Comparison of ENCODE assay signal across 19 cellular contexts in the genomic region with DNA sequence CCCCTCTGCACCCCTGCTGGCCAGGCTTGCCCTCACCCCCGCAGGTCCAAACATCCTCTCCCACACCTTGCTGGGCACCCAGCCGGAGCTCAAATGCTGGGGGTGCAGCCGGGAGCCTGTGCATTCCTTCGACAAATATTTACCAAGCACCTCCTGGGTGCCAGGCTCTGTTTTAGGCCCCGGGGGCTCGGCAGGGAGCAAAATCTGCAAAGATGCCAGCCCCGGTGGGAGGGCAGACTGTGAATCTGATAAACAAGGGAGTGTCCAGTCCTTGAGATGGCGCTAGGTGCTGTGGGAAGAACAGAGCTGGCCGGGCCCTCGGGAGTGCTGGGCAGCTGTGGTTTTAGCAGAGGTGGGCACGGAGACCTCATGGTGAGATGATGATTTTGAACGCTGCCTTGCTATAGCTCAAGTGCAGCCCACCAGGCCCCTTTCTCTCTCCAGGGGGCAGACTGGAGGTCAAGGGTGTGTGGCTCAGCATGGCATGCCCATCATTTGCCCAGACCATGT. TPM values are rescaled to one million over a fixed set of nuclear protein-coding genes. Genes with fewer than 3 reads are reported as not detected.
DNase-seq lines count a peak whose midpoint lies in the region; ATAC-seq, FAIRE-seq and TF ChIP-seq lines count a peak whose summit lies in the region.
"Had no signal": no experiment of that assay in that cellular context is flagged by ENCODE, and none has a peak within 500 bp of the region (broad histone marks: within the 10 kb centered on the region; RNA-seq: fewer than 3 reads in every experiment).

No MANE protein-coding gene starts in this region.

- in situ Hi-C loops in Panc1 (cut with HindIII; ENCODE audit: low pct_unique_long_range_greater_than_20kb, low sequenced_read_pairs), result no loop called here

- FAIRE-seq in D721Med (lab: Jason Lieb, UNC), result no peak
- FAIRE-seq: kidney had no signal

- peaks cover 4% of the 10 kb centered on the region for H3K9me3 Mint-ChIP-seq in glutamatergic neuron (ENCODE audit: unreplicated experiment)
- H3K9me3 Mint-ChIP-seq: activated T-helper 2 cell treated with anti-CD3 and anti-CD28 coated beads, Interferon-gamma antibody, Interleukin-2, Interleukin-4, amounts not matched to agents 10 μg/mL and 5 μg/mL and 100 μg/mL, durations not matched to agents 14 hours and 24 hours and 36 hours; H9; nephron progenitor cell had no signal

- peak; percentile 19 for DNase-seq in COR-L47 (lab: John Stamatoyannopoulos, UW)
- no peak for DNase-seq in Panc1 (ENCODE audit: low read depth, low spot score)
- DNase-seq in glutamatergic neuron, result no peak
- DNase-seq in substantia nigra (lab: John Stamatoyannopoulos, UW), result no peak
- no peak for DNase-seq in D721Med (ENCODE audit: insufficient read length, low spot score)
- no peak for DNase-seq in amniotic stem cell (lab: John Stamatoyannopoulos, UW)
- DNase-seq in iPS-NIHi7 (ENCODE audit: extremely low spot score), result no peak
- DNase-seq: activated CD4-positive, alpha-beta T cell treated with anti-CD3 and anti-CD28 coated beads for 36 hours; activated CD8-positive, alpha-beta memory T cell treated with anti-CD3 and anti-CD28 coated beads, Interleukin-2, amount 10 ng/mL, durations not matched to agents 7 days and 5 days; H9; kidney; NCI-H2081 treated with DMSO at 0.1 percent for 48 hours; NCI-H748 treated with DMSO at 0.1 percent for 48 hours; nephron progenitor cell; PC-9 had no signal

- intact Hi-C loops in Panc1 (cut with micrococcal nuclease; ENCODE audit: unreplicated experiment), result no loop called here

- no TSS peak for BruUV-seq in Panc1 (replicated peaks; lab: Mats Ljungman, UMichigan)

- peaks cover 66% of the 10 kb centered on the region for H3K4me1 ChIP-seq in Panc1 (ENCODE audit: control insufficient read depth, insufficient read depth, low read length)

- H3K4me3 ChIP-seq in Panc1 (ENCODE audit: low read depth in 2 of 2, low read length in 2 of 2), result no peak overlapping the region
- H3K4me3 ChIP-seq: PC-9 had no signal

- TF ChIP-seq CTCF in Panc1 (IDR thresholded peaks at IDR 0.05), result no peak
- peak; percentile 4 for TF ChIP-seq CTCF in glutamatergic neuron (IDR thresholded peaks at IDR 0.05; ENCODE audit: partially characterized antibody, unreplicated experiment)
- TF ChIP-seq CTCF in D721Med (IDR thresholded peaks at IDR 0.05; ENCODE audit: insufficient read depth, missing control alignments), result no peak

- H3K27ac ChIP-seq in Panc1 (ENCODE audit: low read length) (peak overlapping the region; percentile 63; the same call in 1 of the 2 replicates), substantia nigra (ENCODE audit: low read depth, low read length, poor library complexity, severe bottlenecking) (peak overlapping the region; percentile 77)
- H3K27ac ChIP-seq: PC-9 had no signal

- ATAC-seq in Panc1, result no peak
- no peak for ATAC-seq in HG02571 (IDR thresholded peaks at IDR 0.05; ENCODE audit: unreplicated experiment)
- ATAC-seq: activated CD4-positive, alpha-beta T cell treated with anti-CD3 and anti-CD28 coated beads for 36 hours; activated CD8-positive, alpha-beta memory T cell treated with anti-CD3 and anti-CD28 coated beads, Interleukin-2, amount 10 ng/mL, durations not matched to agents 7 days and 5 days had no signal

- no peaks in the 10 kb centered on the region for H3K9me3 ChIP-seq in Panc1 (ENCODE audit: control insufficient read depth, insufficient read depth, low read depth, low read length)

- H3K36me3 ChIP-seq in Panc1 (ENCODE audit: control insufficient read depth, insufficient read depth, low read length), result no peaks in the 10 kb centered on the region

- H3K27ac Mint-ChIP-seq in glutamatergic neuron (ENCODE audit: unreplicated experiment), result no peak overlapping the region
- H3K27ac Mint-ChIP-seq: activated CD4-positive, alpha-beta T cell treated with anti-CD3 and anti-CD28 coated beads for 36 hours; activated CD8-positive, alpha-beta memory T cell treated with anti-CD3 and anti-CD28 coated beads, Interleukin-2, amount 10 ng/mL, durations not matched to agents 7 days and 5 days; activated T-helper 2 cell treated with anti-CD3 and anti-CD28 coated beads, Interferon-gamma antibody, Interleukin-2, Interleukin-4, amounts not matched to agents 10 μg/mL and 5 μg/mL and 100 μg/mL, durations not matched to agents 14 hours and 24 hours and 36 hours; H9; nephron progenitor cell had no signal

- no peaks in the 10 kb centered on the region for H3K36me3 Mint-ChIP-seq in glutamatergic neuron (ENCODE audit: unreplicated experiment)
- H3K36me3 Mint-ChIP-seq: activated CD8-positive, alpha-beta memory T cell treated with anti-CD3 and anti-CD28 coated beads, Interleukin-2, amount 10 ng/mL, durations not matched to agents 7 days and 5 days had no signal

- no peaks in the 10 kb centered on the region for H3K27me3 ChIP-seq in Panc1 (ENCODE audit: control insufficient read depth, insufficient read depth, low read length)

- H3K4me3 Mint-ChIP-seq in glutamatergic neuron (ENCODE audit: unreplicated experiment), result no peak overlapping the region
- H3K4me3 Mint-ChIP-seq: activated CD4-positive, alpha-beta T cell treated with anti-CD3 and anti-CD28 coated beads for 36 hours; activated CD8-positive, alpha-beta memory T cell treated with anti-CD3 and anti-CD28 coated beads, Interleukin-2, amount 10 ng/mL, durations not matched to agents 7 days and 5 days; H9; nephron progenitor cell had no signal

- POLR2A ChIA-PET in Panc1 (lab: Charles Lee), result no interaction called here

- peaks cover 2% of the 10 kb centered on the region for H3K4me1 Mint-ChIP-seq in glutamatergic neuron (ENCODE audit: low read depth, unreplicated experiment)
- H3K4me1 Mint-ChIP-seq: activated CD4-positive, alpha-beta T cell treated with anti-CD3 and anti-CD28 coated beads for 36 hours; activated CD8-positive, alpha-beta memory T cell treated with anti-CD3 and anti-CD28 coated beads, Interleukin-2, amount 10 ng/mL, durations not matched to agents 7 days and 5 days; nephron progenitor cell had no signal

- CTCF ChIA-PET in Panc1 (lab: Charles Lee), result interaction anchor here (0.6 to 1.3 kb wide), 3 partner anchors 28 to 55 kb away, joined by 3 to 5 read pairs (median 3); no protein-coding TSS in a partner anchor

- H3K27me3 Mint-ChIP-seq in glutamatergic neuron (ENCODE audit: unreplicated experiment), result peaks cover 20% of the 10 kb centered on the region

RNA-seq across cellular contexts. Expression of gene NFIX, which starts 10.6 kb away (rescaled TPM):
- total RNA-seq in Panc1 (2021; ENCODE audit: unreplicated experiment), result 144 TPM
- polyA plus RNA-seq in Panc1 (2012; ENCODE audit: insufficient read length), result 107 TPM
- total RNA-seq in glutamatergic neuron (ENCODE audit: unreplicated experiment), result 2.4 TPM

RNA-seq across cellular contexts. Expression of gene DAND5, which starts 36.5 kb away (rescaled TPM):
- total RNA-seq in Panc1 (2021; ENCODE audit: unreplicated experiment) (0.54 TPM), glutamatergic neuron (ENCODE audit: unreplicated experiment) (0.44 TPM)
- polyA plus RNA-seq in Panc1 (2012; ENCODE audit: insufficient read length), result 1.5 TPM
- total RNA-seq: fibroblast of lung, kidney, posterior vena cava had no signal

RNA-seq across cellular contexts. Expression of gene GADD45GIP1, which starts 48.9 kb away (rescaled TPM):
- 36.7 TPM for total RNA-seq in Panc1 (2021; ENCODE audit: unreplicated experiment)
- 86.1 TPM for polyA plus RNA-seq in Panc1 (2012; ENCODE audit: insufficient read length)
- 28.8 TPM for total RNA-seq in glutamatergic neuron (ENCODE audit: unreplicated experiment)

Comparison
In these comparisons a context has a peak if more than half of its experiments do, and no peak if none do; other contexts are left out.
1. RNA of gene NFIX, which starts 10.6 kb away (total RNA-seq): 144 TPM in Panc1 (single experiment); 2.4 TPM in glutamatergic neuron (single experiment); every median in the first group is over 10 times any median in the second.